In genomic region chr2:188721231-188721630, GRCh38 we compare ENCODE assay signal across 19 cellular contexts.
"Had no signal": no experiment of that assay in that cellular context is flagged by ENCODE, and none has a peak within 500 bp of the region (broad histone marks: within the 10 kb centered on the region; RNA-seq: fewer than 3 reads in every experiment).

No MANE protein-coding gene starts in this region.

- H3K4me1 ChIP-seq: breast epithelium, psoas muscle, right lobe of liver, upper lobe of right lung had no signal

- H3K27ac Mint-ChIP-seq: activated naive CD8-positive, alpha-beta T cell treated with anti-CD3 and anti-CD28 coated beads for 36 hours; activated T-cell treated with anti-CD3 and anti-CD28 coated beads, Interleukin-2, amount 50 U/mL, for 72 hours; nephron progenitor cell; T-helper 2 cell treated with Interferon-gamma antibody and Interleukin-4, amounts not matched to agents 5 μg/mL and 100 μg/mL, for 36 hours had no signal

- H3K9me3 Mint-ChIP-seq: nephron progenitor cell; T-helper 2 cell treated with Interferon-gamma antibody and Interleukin-4, amounts not matched to agents 5 μg/mL and 100 μg/mL, for 36 hours had no signal

- H3K4me3 ChIP-seq: breast epithelium, esophagus squamous epithelium, psoas muscle, right lobe of liver, upper lobe of right lung had no signal

- H3K4me1 Mint-ChIP-seq: activated naive CD8-positive, alpha-beta T cell treated with anti-CD3 and anti-CD28 coated beads for 36 hours; nephron progenitor cell had no signal

- ATAC-seq: activated T-cell treated with anti-CD3 and anti-CD28 coated beads, Interleukin-2, amount 50 U/mL, for 72 hours; psoas muscle; right lobe of liver; stimulated activated naive CD8-positive, alpha-beta T cell treated with anti-CD3 and anti-CD28 coated beads, Interleukin-15, Interleukin-2, amounts not matched to agents 100 U/mL and 50 U/mL, for 24 hours; upper lobe of right lung had no signal

- H3K27me3 ChIP-seq: breast epithelium, esophagus squamous epithelium, right lobe of liver, upper lobe of right lung had no signal

- H3K36me3 ChIP-seq: breast epithelium, esophagus squamous epithelium, right lobe of liver, upper lobe of right lung had no signal

- H3K4me3 Mint-ChIP-seq: activated naive CD8-positive, alpha-beta T cell treated with anti-CD3 and anti-CD28 coated beads for 36 hours; activated T-cell treated with anti-CD3 and anti-CD28 coated beads, Interleukin-2, amount 50 U/mL, for 72 hours; nephron progenitor cell; T-helper 2 cell treated with Interferon-gamma antibody and Interleukin-4, amounts not matched to agents 5 μg/mL and 100 μg/mL, for 36 hours had no signal

- H3K36me3 Mint-ChIP-seq: activated naive CD8-positive, alpha-beta T cell treated with anti-CD3 and anti-CD28 coated beads for 36 hours had no signal

- H3K9me3 ChIP-seq: breast epithelium, esophagus squamous epithelium, psoas muscle, right lobe of liver, upper lobe of right lung had no signal

- H3K27ac ChIP-seq: esophagus squamous epithelium, psoas muscle, right lobe of liver, upper lobe of right lung had no signal

- H3K27me3 Mint-ChIP-seq: activated naive CD8-positive, alpha-beta T cell treated with anti-CD3 and anti-CD28 coated beads for 36 hours had no signal

- DNase-seq: activated CD4-positive, alpha-beta T cell treated with anti-CD3 and anti-CD28 coated beads, Interleukin-2, amount 50 U/mL, for 48 hours; activated CD8-positive, alpha-beta memory T cell treated with anti-CD3 and anti-CD28 coated beads, Interleukin-2, amount 50 U/mL, for 4 hours; activated gamma-delta T cell treated with Interleukin-2 at 50 U/mL for 16 hours; activated naive CD8-positive, alpha-beta T cell treated with anti-CD3 and anti-CD28 coated beads for 36 hours; activated T-cell treated with anti-CD3 and anti-CD28 coated beads, Interleukin-2, amount 50 U/mL, for 72 hours; aorta; esophagus squamous epithelium; mammary epithelial cell; nephron progenitor cell; psoas muscle; right lobe of liver; stimulated activated CD4-positive, alpha-beta T cell treated with anti-CD3 and anti-CD28 coated beads, Interleukin-12 subunit alpha, Interleukin-12 subunit beta, amount 100 ng/mL, for 4 hours; stimulated activated CD4-positive, alpha-beta T cell treated with anti-CD3 and anti-CD28 coated beads, Interleukin-4, amount 100 ng/mL, for 1 hour; stimulated activated CD8-positive, alpha-beta memory T cell treated with anti-CD3 and anti-CD28 coated beads, Interleukin-4, amount 100 ng/mL, for 48 hours; stimulated activated naive CD8-positive, alpha-beta T cell treated with anti-CD3 and anti-CD28 coated beads, Interleukin-15, Interleukin-2, amounts not matched to agents 100 U/mL and 50 U/mL, for 24 hours; SW 1271; upper lobe of right lung had no signal
